Comparison of ENCODE assay signal across 14 cellular contexts in genomic region chr2:238388794-238389193, GRCh38. TPM values are rescaled to one million over a fixed set of nuclear protein-coding genes. Genes with fewer than 3 reads are reported as not detected.
A peak's percentile ranks its signal among the peaks of the same experiment; 100 is the strongest.
DNase-seq lines count a peak whose midpoint lies in the region; ATAC-seq and TF ChIP-seq lines count a peak whose summit lies in the region.
"Had no signal": no experiment of that assay in that cellular context is flagged by ENCODE, and none has a peak within 500 bp of the region (broad histone marks: within the 10 kb centered on the region; RNA-seq: fewer than 3 reads in every experiment).

No MANE protein-coding gene starts in this region.

- DNase-seq in HEK293T (ENCODE audit: extremely low spot score) (no peak), RWPE2 (ENCODE audit: low spot score) (no peak), prostate gland (ENCODE audit: low spot score) (peak; percentile 52), PC-9 (no peak), SW480 (ENCODE audit: low spot score) (no peak)
- DNase-seq: BE2C; CD8-positive, alpha-beta memory T cell; DMS53; NCI-H2227 treated with DMSO at 0.1 percent for 48 hours; NCI-H526 treated with DMSO at 0.1 percent for 48 hours had no signal

- H3K36me3 ChIP-seq in RWPE2 (ENCODE audit: low read depth) (peaks cover 12% of the 10 kb centered on the region; the same call in 1 of the 2 replicates), prostate gland (no peaks in the 10 kb centered on the region), PC-9 (ENCODE audit: low read depth) (no peaks in the 10 kb centered on the region)
- H3K36me3 ChIP-seq: BE2C had no signal

- no peak for TF ChIP-seq POLR2A in prostate gland (IDR thresholded peaks at IDR 0.05)

- no peak for TF ChIP-seq CTCF in C4-2B (conservative IDR thresholded peaks at IDR 0.05)
- no peak for TF ChIP-seq CTCF in RWPE2 (IDR thresholded peaks at IDR 0.05; ENCODE audit: poor library complexity, severe bottlenecking)
- no peak for TF ChIP-seq CTCF in prostate gland (IDR thresholded peaks at IDR 0.05)
- no peak for TF ChIP-seq CTCF in PC-9 (conservative IDR thresholded peaks at IDR 0.05)

- no peak overlapping the region for H3K4me2 ChIP-seq in PC-9

- H3K9me3 ChIP-seq in RWPE2 (ENCODE audit: severe bottlenecking) (no peaks in the 10 kb centered on the region), prostate gland (no peaks in the 10 kb centered on the region), PC-9 (ENCODE audit: insufficient read depth, low read depth) (no peaks in the 10 kb centered on the region)
- H3K9me3 ChIP-seq: BE2C had no signal

- CTCF ChIA-PET in HEK293T (lab: Yijun Ruan, JAX): no interaction called here
- CTCF ChIA-PET in PC-9 (lab: Charles Lee): no interaction called here

- H3K27me3 ChIP-seq in RWPE2 (ENCODE audit: insufficient read depth, poor library complexity, severe bottlenecking) (no peaks in the 10 kb centered on the region), prostate gland (replicated peaks; ENCODE audit: insufficient read depth) (no peaks in the 10 kb centered on the region), PC-9 (ENCODE audit: insufficient read depth, low read depth) (no peaks in the 10 kb centered on the region)
- H3K27me3 ChIP-seq: BE2C had no signal

- ATAC-seq in RWPE2 (ENCODE audit: low read depth) (no peak), HG03521 (IDR thresholded peaks at IDR 0.05; ENCODE audit: unreplicated experiment) (no peak)
- ATAC-seq: GM12878, Panc1 had no signal

- H3K9me2 ChIP-seq in PC-9 (ENCODE audit: insufficient read depth): no peaks in the 10 kb centered on the region

- H3F3A ChIP-seq in PC-9 (ENCODE audit: insufficient read depth, low read depth): peaks cover 6% of the 10 kb centered on the region; the same call in 1 of the 2 replicates

- H3K4me1 ChIP-seq in RWPE2 (ENCODE audit: insufficient read depth, poor library complexity, severe bottlenecking) (peaks cover 32% of the 10 kb centered on the region), prostate gland (replicated peaks) (peaks cover 5% of the 10 kb centered on the region), PC-9 (replicated peaks; ENCODE audit: insufficient read depth) (no peaks in the 10 kb centered on the region)
- H3K4me1 ChIP-seq: BE2C had no signal

- H2AFZ ChIP-seq in PC-9: no peak overlapping the region

- no peaks in the 10 kb centered on the region for H4K20me1 ChIP-seq in PC-9 (ENCODE audit: insufficient read depth)

- H3K4me3 ChIP-seq in RWPE2 (ENCODE audit: severe bottlenecking) (no peak overlapping the region), prostate gland (no peak overlapping the region), PC-9 (no peak overlapping the region)
- H3K4me3 ChIP-seq: GM12878 had no signal

- intact Hi-C loops in prostate gland (cut with DNase I) (no loop called here), PC-9 (cut with micrococcal nuclease; ENCODE audit: unreplicated experiment) (no loop called here)

- no peaks in the 10 kb centered on the region for H3K79me2 ChIP-seq in PC-9 (ENCODE audit: low read depth)

- BruUV-seq in PC-9 (replicated peaks; lab: Mats Ljungman, UMichigan): no TSS peak

- H3K27ac ChIP-seq in C4-2B (peak overlapping the region; percentile 28; the same call in 1 of the 2 replicates), RWPE2 (ENCODE audit: poor library complexity, severe bottlenecking) (peak overlapping the region; percentile 94), prostate gland (peak overlapping the region in 1 of 2 donors; percentile 17), PC-9 (no peak overlapping the region)

- WGBS in prostate gland: 48% methylated on average over 8 of the region's 8 CpGs

- POLR2A ChIA-PET in HEK293T (lab: Yijun Ruan, JAX) (no interaction called here), PC-9 (lab: Charles Lee; ENCODE audit: unreplicated experiment) (interaction anchor here (0.5 kb wide), 1 partner anchor 352 kb away, joined by 4 read pairs; no protein-coding TSS in a partner anchor)

TF ChIP-seq in HEK293T, 16 proteins besides CTCF, POLR2A, EP300 and RAD21:
- TF ChIP-seq NFRKB (IDR thresholded peaks at IDR 0.05): no peak
- TF ChIP-seq, protein P1, sequence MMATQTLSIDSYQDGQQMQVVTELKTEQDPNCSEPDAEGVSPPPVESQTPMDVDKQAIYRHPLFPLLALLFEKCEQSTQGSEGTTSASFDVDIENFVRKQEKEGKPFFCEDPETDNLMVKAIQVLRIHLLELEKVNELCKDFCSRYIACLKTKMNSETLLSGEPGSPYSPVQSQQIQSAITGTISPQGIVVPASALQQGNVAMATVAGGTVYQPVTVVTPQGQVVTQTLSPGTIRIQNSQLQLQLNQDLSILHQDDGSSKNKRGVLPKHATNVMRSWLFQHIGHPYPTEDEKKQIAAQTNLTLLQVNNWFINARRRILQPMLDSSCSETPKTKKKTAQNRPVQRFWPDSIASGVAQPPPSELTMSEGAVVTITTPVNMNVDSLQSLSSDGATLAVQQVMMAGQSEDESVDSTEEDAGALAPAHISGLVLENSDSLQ (IDR thresholded peaks at IDR 0.05): peak; percentile 92
- peak; percentile 54; the same call in 1 of the 2 replicates for TF ChIP-seq CTBP1 (IDR thresholded peaks at IDR 0.05; ENCODE audit: borderline replicate concordance)

RNA-seq across cellular contexts. Expression of gene ASB1, which starts 37.9 kb away (rescaled TPM):
- total RNA-seq in prostate gland: 10 to 100 TPM; 11.9 to 27.8 TPM
- total RNA-seq in PC-9 (2021): 56.7 and 64.6 TPM in 2 replicates
